ENCODE assay signal across 14 cellular contexts in genomic region chr10:13390604-13391522, GRCh38. TPM values are rescaled to one million over a fixed set of nuclear protein-coding genes. Genes with fewer than 3 reads are reported as not detected.
DNase-seq lines count a peak whose midpoint lies in the region; ATAC-seq and TF ChIP-seq lines count a peak whose summit lies in the region.
"Had no signal": no experiment of that assay in that cellular context is flagged by ENCODE, and none has a peak within 500 bp of the region (broad histone marks: within the 10 kb centered on the region; RNA-seq: fewer than 3 reads in every experiment).

No MANE protein-coding gene starts in this region.

- no peaks in the 10 kb centered on the region for H3K9me3 Mint-ChIP-seq in endothelial cell (ENCODE audit: unreplicated experiment)
- H3K9me3 Mint-ChIP-seq: activated CD4-positive, alpha-beta memory T cell treated with anti-CD3 and anti-CD28 coated beads for 36 hours; central memory CD8-positive, alpha-beta T cell had no signal

- peaks cover 0 to 8% (median 0%) of the 10 kb centered on the region in 3 donors for H3K27me3 ChIP-seq in psoas muscle (ENCODE audit: insufficient read depth in 3 of 3, low read length in 2 of 3)

- TF ChIP-seq CTCF in GM12865 (IDR thresholded peaks at IDR 0.05; ENCODE audit: insufficient read depth, low read depth, low read length, missing control alignments) (no peak), endothelial cell (IDR thresholded peaks at IDR 0.05; ENCODE audit: unreplicated experiment) (no peak), psoas muscle (IDR thresholded peaks at IDR 0.05) (no peak)

- DNase-seq in GM12865 (ENCODE audit: low read depth): peak; percentile 58
- peak; percentile 60 to 80 for DNase-seq in NCI-H524 (lab: John Stamatoyannopoulos, UW)
- peak; percentile 28 for DNase-seq in endothelial cell (ENCODE audit: low spot score)
- DNase-seq in psoas muscle: no peak
- no peak for DNase-seq in DMS114 treated with DMSO at 0.1 percent for 48 hours (lab: John Stamatoyannopoulos, UW; ENCODE audit: unreplicated experiment)
- DNase-seq in SKM-1 treated with dmso at 0.1 percent for 144 hours (lab: John Stamatoyannopoulos, UW; ENCODE audit: unreplicated experiment): no peak
- DNase-seq: activated CD4-positive, alpha-beta memory T cell treated with anti-CD3 and anti-CD28 coated beads for 36 hours; activated naive CD4-positive, alpha-beta T cell; COR-L47; NCI-H526; stimulated activated naive CD4-positive, alpha-beta T cell treated with Interleukin-2 at 50 U/mL for 16 hours had no signal

- H3K9me3 ChIP-seq in psoas muscle: no peaks in the 10 kb centered on the region

- WGBS in psoas muscle, 3 donors: 28 to 44% (median 33%) methylated on average over 20 of the region's 20 CpGs

- H3K27me3 Mint-ChIP-seq in endothelial cell (ENCODE audit: unreplicated experiment): peaks cover 4% of the 10 kb centered on the region

- intact Hi-C loops in psoas muscle (cut with DNase I): no loop called here

- H3K36me3 Mint-ChIP-seq in endothelial cell (ENCODE audit: low read depth, unreplicated experiment): no peaks in the 10 kb centered on the region
- H3K36me3 Mint-ChIP-seq: activated CD4-positive, alpha-beta memory T cell treated with anti-CD3 and anti-CD28 coated beads for 36 hours had no signal

- H3K4me3 ChIP-seq in GM12865 (ENCODE audit: low read depth, low read length) (no peak overlapping the region), psoas muscle (peak overlapping the region; percentile 26)
- H3K4me3 ChIP-seq: SK-N-MC had no signal

- H3K27ac Mint-ChIP-seq in endothelial cell (ENCODE audit: unreplicated experiment): peak overlapping the region; percentile 68
- H3K27ac Mint-ChIP-seq: activated CD4-positive, alpha-beta memory T cell treated with anti-CD3 and anti-CD28 coated beads for 36 hours had no signal

- no peaks in the 10 kb centered on the region for H3K36me3 ChIP-seq in psoas muscle (ENCODE audit: insufficient read depth in 1 of 2, low read depth in 1 of 2)

- no peaks in the 10 kb centered on the region for H3K4me1 ChIP-seq in psoas muscle

- ATAC-seq in psoas muscle (peak in 1 of 4 donors; percentile 54), HG02759 (IDR thresholded peaks at IDR 0.05; ENCODE audit: unreplicated experiment) (no peak)

- H3K4me3 Mint-ChIP-seq in endothelial cell (ENCODE audit: unreplicated experiment): no peak overlapping the region
- H3K4me3 Mint-ChIP-seq: activated CD4-positive, alpha-beta memory T cell treated with anti-CD3 and anti-CD28 coated beads for 36 hours; central memory CD8-positive, alpha-beta T cell had no signal

- H3K4me1 Mint-ChIP-seq in endothelial cell (ENCODE audit: unreplicated experiment): peaks cover 15% of the 10 kb centered on the region
- H3K4me1 Mint-ChIP-seq: central memory CD8-positive, alpha-beta T cell had no signal

- H3K27ac ChIP-seq in psoas muscle: no peak overlapping the region
- H3K27ac ChIP-seq: SK-N-MC had no signal

RNA-seq across cellular contexts. Expression of gene SEPHS1, which starts 42.8 kb away (rescaled TPM):
- total RNA-seq in endothelial cell (ENCODE audit: unreplicated experiment) (74.9 TPM), psoas muscle (10 to 100 TPM; 25.1 to 27.1 (median 25.5) TPM)
- 10 to 100 TPM; 29.1 to 61.0 (median 29.1) TPM for polyA plus RNA-seq in psoas muscle

Comparison
In these comparisons a context has a peak if more than half of its experiments do, and no peak if none do; other contexts are left out.
1. DNase-seq: peak in GM12865 (single experiment), NCI-H524 (2 of 2) and endothelial cell (single experiment); none in psoas muscle (0 of 2), DMS114 treated with DMSO at 0.1 percent for 48 hours (single experiment) and SKM-1 treated with dmso at 0.1 percent for 144 hours (single experiment).